In genomic region chr1:210342986-210343780, GRCh38 we compare ENCODE assay signal across 9 cellular contexts. TPM values are rescaled to one million over a fixed set of nuclear protein-coding genes. Genes with fewer than 3 reads are reported as not detected.
A peak's percentile ranks its signal among the peaks of the same experiment; 100 is the strongest.
DNase-seq lines count a peak whose midpoint lies in the region; ATAC-seq and TF ChIP-seq lines count a peak whose summit lies in the region.
"Had no signal": no experiment of that assay in that cellular context is flagged by ENCODE, and none has a peak within 500 bp of the region (broad histone marks: within the 10 kb centered on the region; RNA-seq: fewer than 3 reads in every experiment).

No MANE protein-coding gene starts in this region.

- TF ChIP-seq CTCF in MCF 10A (IDR thresholded peaks at IDR 0.05; ENCODE audit: unreplicated experiment), result no peak
- TF ChIP-seq CTCF in ovary (IDR thresholded peaks at IDR 0.05), result no peak
- no peak for TF ChIP-seq CTCF in GM20000 (IDR thresholded peaks at IDR 0.05; ENCODE audit: extremely low read depth, missing control alignments)

- WGBS in ovary, 3 donors, result 14 to 20% (median 14%) methylated on average over 14 of the region's 14 CpGs

- TF ChIP-seq EP300 in ovary (IDR thresholded peaks at IDR 0.05), result no peak

- ATAC-seq in activated T-cell treated with anti-CD3 and anti-CD28 coated beads, Interleukin-2, amount 50 U/mL, for 4 hours, result peak; percentile 25 to 40
- ATAC-seq in HG03159 (IDR thresholded peaks at IDR 0.05; ENCODE audit: unreplicated experiment), result peak; percentile 48

- POLR2A ChIA-PET in MCF 10A (lab: Yijun Ruan, JAX), result interaction anchor here (0.6 to 5.0 kb wide), 5 partner anchors 10 to 75 kb away, joined by 3 to 31 read pairs (median 3); partner anchors contain the start of gene HHAT

- H3K27me3 Mint-ChIP-seq in activated T-cell treated with anti-CD3 and anti-CD28 coated beads, Interleukin-2, amount 50 U/mL, for 4 hours (ENCODE audit: low read depth), result no peaks in the 10 kb centered on the region
- no peaks in the 10 kb centered on the region for H3K27me3 Mint-ChIP-seq in MCF 10A (ENCODE audit: insufficient read depth, unreplicated experiment)
- H3K27me3 Mint-ChIP-seq: CD4-positive, alpha-beta memory T cell had no signal

- H3K27ac Mint-ChIP-seq in MCF 10A (ENCODE audit: low read depth, unreplicated experiment), result no peak overlapping the region

- no peaks in the 10 kb centered on the region for H3K9me3 ChIP-seq in ovary

- H3K4me1 ChIP-seq in ovary (ENCODE audit: insufficient read depth), result no peaks in the 10 kb centered on the region

- H3K36me3 ChIP-seq in ovary, result no peaks in the 10 kb centered on the region

- peak overlapping the region; percentile 26 for H3K4me3 ChIP-seq in ovary

- peak overlapping the region in 1 of 2 donors; percentile 10 for H3K27ac ChIP-seq in ovary

- no peaks in the 10 kb centered on the region for H3K27me3 ChIP-seq in ovary

- BruUV-seq in MCF 10A (replicated peaks; lab: Mats Ljungman, UMichigan), result no TSS peak

- no peaks in the 10 kb centered on the region for H3K9me3 Mint-ChIP-seq in activated T-cell treated with anti-CD3 and anti-CD28 coated beads, Interleukin-2, amount 50 U/mL, for 4 hours
- H3K9me3 Mint-ChIP-seq in MCF 10A (ENCODE audit: unreplicated experiment), result no peaks in the 10 kb centered on the region
- H3K9me3 Mint-ChIP-seq: CD4-positive, alpha-beta memory T cell had no signal

- CTCF ChIA-PET in MCF 10A (lab: Yijun Ruan, JAX), result interaction anchor here (0.6 to 15.8 kb wide), 10 partner anchors 10 to 1105 kb away, joined by 3 to 216 read pairs (median 4); no protein-coding TSS in a partner anchor

- H3K4me3 Mint-ChIP-seq in activated T-cell treated with anti-CD3 and anti-CD28 coated beads, Interleukin-2, amount 50 U/mL, for 4 hours, result no peak overlapping the region
- no peak overlapping the region for H3K4me3 Mint-ChIP-seq in MCF 10A (ENCODE audit: unreplicated experiment)

- no peak for TF ChIP-seq POLR2A in ovary (IDR thresholded peaks at IDR 0.05)

- no peaks in the 10 kb centered on the region for H3K36me3 Mint-ChIP-seq in activated T-cell treated with anti-CD3 and anti-CD28 coated beads, Interleukin-2, amount 50 U/mL, for 4 hours (ENCODE audit: insufficient read depth)
- no peaks in the 10 kb centered on the region for H3K36me3 Mint-ChIP-seq in MCF 10A (ENCODE audit: insufficient read depth, unreplicated experiment)
- H3K36me3 Mint-ChIP-seq: CD4-positive, alpha-beta memory T cell had no signal

- no peak for DNase-seq in activated T-cell treated with anti-CD3 and anti-CD28 coated beads, Interleukin-2, amount 50 U/mL, for 4 hours
- no peak for DNase-seq in activated T-cell treated with anti-CD3 and anti-CD28 coated beads, Interleukin-2, amount 50 U/mL, for 48 hours
- DNase-seq in MCF 10A (ENCODE audit: unreplicated experiment) (peak; percentile 33), ovary (no peak), HUDEP-2 (lab: John Stamatoyannopoulos, UW; ENCODE audit: unreplicated experiment in 76 of 76) (no peak), GM20000 (ENCODE audit: low spot score) (no peak)
- no peak for DNase-seq in activated effector memory CD4-positive, alpha-beta T cell treated with Interleukin-2 at 50 U/mL for 16 hours

- peaks cover 39% of the 10 kb centered on the region for H3K4me1 Mint-ChIP-seq in activated T-cell treated with anti-CD3 and anti-CD28 coated beads, Interleukin-2, amount 50 U/mL, for 4 hours (ENCODE audit: low read depth)
- no peaks in the 10 kb centered on the region for H3K4me1 Mint-ChIP-seq in MCF 10A (ENCODE audit: insufficient read depth, unreplicated experiment)

- intact Hi-C loops in MCF 10A (cut with micrococcal nuclease) (no loop called here), ovary (cut with DNase I) (no loop called here)

RNA-seq across cellular contexts. Expression of gene HHAT, which starts 14.5 kb away (rescaled TPM):
- total RNA-seq in activated T-cell treated with anti-CD3 and anti-CD28 coated beads, Interleukin-2, amount 50 U/mL, for 4 hours, result under 1 TPM; 0.26 to 0.71 (median 0.65) TPM
- total RNA-seq in MCF 10A (2022) (4.6 and 4.9 TPM in 2 replicates), ovary (1 to 10 TPM; 2.8 to 9.9 (median 4.1) TPM)
- polyA plus RNA-seq in ovary, result 10 to 100 TPM in 1 of 2 donors, 1 to 10 TPM in 1; 2.1 to 10.5 TPM
